In the genomic region with DNA sequence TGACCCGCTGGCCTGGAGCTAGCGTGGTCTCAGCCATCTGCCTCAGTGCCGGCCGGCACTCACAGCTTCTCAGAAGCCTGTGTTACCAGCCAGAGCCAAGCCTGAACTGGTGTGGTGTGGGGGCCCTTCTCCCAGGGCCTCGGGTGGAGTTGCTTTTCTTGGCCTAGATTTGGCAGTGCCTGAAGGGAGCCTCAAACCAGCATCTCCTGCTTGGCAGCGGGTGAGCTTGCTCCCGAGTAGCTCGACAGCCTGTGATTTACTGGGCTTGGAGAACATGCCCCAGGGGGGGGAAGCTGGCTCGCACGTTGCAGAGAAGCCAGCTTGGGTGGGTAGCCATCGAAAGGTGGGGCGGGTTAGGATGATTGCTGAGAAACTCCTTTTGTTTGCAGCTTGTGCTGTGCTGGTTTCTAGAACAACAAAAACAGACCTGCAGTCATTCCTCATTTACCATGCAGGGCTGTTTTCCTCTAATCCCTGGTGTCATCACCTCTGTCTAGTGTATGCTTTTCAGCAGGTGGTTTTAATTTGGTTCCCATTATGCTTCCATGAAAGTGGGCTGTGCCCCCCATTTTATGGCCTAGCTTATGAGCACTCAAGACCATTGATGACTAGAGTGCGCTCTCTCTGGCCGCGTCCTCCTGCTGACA, we compare ENCODE assay signal across 15 cellular contexts. TPM values are rescaled to one million over a fixed set of nuclear protein-coding genes. Genes with fewer than 3 reads are reported as not detected.
DNase-seq lines count a peak whose midpoint lies in the region; ATAC-seq and TF ChIP-seq lines count a peak whose summit lies in the region.
"Had no signal": no experiment of that assay in that cellular context is flagged by ENCODE, and none has a peak within 500 bp of the region (broad histone marks: within the 10 kb centered on the region; RNA-seq: fewer than 3 reads in every experiment).

No MANE protein-coding gene starts in this region.

- H3K4me1 ChIP-seq in muscle layer of colon (ENCODE audit: insufficient read depth, low read length) (peaks cover 26% of the 10 kb centered on the region), vagina (peaks cover 28% of the 10 kb centered on the region), endodermal cell (ENCODE audit: control insufficient read depth, insufficient read depth, low read length) (no peaks in the 10 kb centered on the region)

- H3K4me1 Mint-ChIP-seq in brain (peaks cover 22% of the 10 kb centered on the region), endodermal cell (no peaks in the 10 kb centered on the region)

- DNase-seq in left cardiac atrium (peak; percentile 41), left ventricle myocardium superior (no peak), vagina (ENCODE audit: extremely low spot score in 2 of 2) (no peak), endodermal cell (no peak), RPMI8226 (no peak), NOMO-1 treated with DMSO at 0.1 percent for 48 hours (lab: John Stamatoyannopoulos, UW; ENCODE audit: unreplicated experiment) (no peak)
- DNase-seq: ACHN; activated CD4-positive, alpha-beta T cell treated with anti-CD3 and anti-CD28 coated beads for 48 hours; effector CD8-positive, alpha-beta T cell; NCI-H146; upper lobe of right lung had no signal

- H3K36me3 ChIP-seq in muscle layer of colon (ENCODE audit: insufficient read depth, low read length) (no peaks in the 10 kb centered on the region), vagina (no peaks in the 10 kb centered on the region), endodermal cell (ENCODE audit: control insufficient read depth, insufficient read depth, low read length) (peaks cover 17% of the 10 kb centered on the region)
- H3K36me3 ChIP-seq: upper lobe of right lung had no signal

- no peak for TF ChIP-seq POLR2A in vagina (IDR thresholded peaks at IDR 0.05)

- H3K27ac Mint-ChIP-seq in brain = peak overlapping the region in 4 of 5 experiments; percentile 64 to 94 (median 75)
- no peak overlapping the region for H3K27ac Mint-ChIP-seq in endodermal cell

- TF ChIP-seq CTCF in brain (conservative IDR thresholded peaks at IDR 0.05) = no peak
- TF ChIP-seq CTCF in vagina (IDR thresholded peaks at IDR 0.05) = no peak
- no peak for TF ChIP-seq CTCF in endodermal cell (conservative IDR thresholded peaks at IDR 0.05)

- H3K27me3 ChIP-seq in muscle layer of colon (ENCODE audit: control insufficient read depth in 1 of 2, insufficient read depth in 2 of 2, low read length in 2 of 2) = no peaks in the 10 kb centered on the region
- no peaks in the 10 kb centered on the region for H3K27me3 ChIP-seq in vagina
- no peaks in the 10 kb centered on the region for H3K27me3 ChIP-seq in endodermal cell (ENCODE audit: control insufficient read depth, insufficient read depth, low read length, poor library complexity, severe bottlenecking)
- H3K27me3 ChIP-seq: upper lobe of right lung had no signal

- no peak overlapping the region for H3K9ac ChIP-seq in muscle layer of colon (ENCODE audit: low read length)
- H3K9ac ChIP-seq in endodermal cell (ENCODE audit: extremely low read depth, low read length, poor library complexity, severe bottlenecking) = no peak overlapping the region

- H3K27ac ChIP-seq in muscle layer of colon (ENCODE audit: low read depth, low read length) = peak overlapping the region; percentile 56
- peak overlapping the region; percentile 72 for H3K27ac ChIP-seq in vagina
- no peak overlapping the region for H3K27ac ChIP-seq in endodermal cell (ENCODE audit: low read depth, low read length)
- H3K27ac ChIP-seq: upper lobe of right lung had no signal

- ATAC-seq in left cardiac atrium = no peak
- no peak for ATAC-seq in left ventricle myocardium superior
- ATAC-seq: upper lobe of right lung had no signal

- H3K36me3 Mint-ChIP-seq in brain (peaks cover 32% of the 10 kb centered on the region), endodermal cell (ENCODE audit: low read depth) (peaks cover 41% of the 10 kb centered on the region)

- H3K4me3 Mint-ChIP-seq in brain (no peak overlapping the region), endodermal cell (no peak overlapping the region)

- WGBS in endodermal cell (ENCODE audit: insufficient coverage in 1 of 2, insufficient read length in 1 of 2), 2 experiments = 94 to 97% methylated on average over 9 to 15 of the region's 15 CpGs

- H3K27me3 Mint-ChIP-seq in brain = peaks cover 3% of the 10 kb centered on the region
- H3K27me3 Mint-ChIP-seq in endodermal cell (ENCODE audit: insufficient read depth) = no peaks in the 10 kb centered on the region

- H3K9me3 Mint-ChIP-seq in brain (no peaks in the 10 kb centered on the region), endodermal cell (no peaks in the 10 kb centered on the region)

- H3K4me3 ChIP-seq in muscle layer of colon (ENCODE audit: low read depth in 1 of 2, low read length in 2 of 2) (no peak overlapping the region), vagina (no peak overlapping the region), endodermal cell (ENCODE audit: low read length) (no peak overlapping the region)
- H3K4me3 ChIP-seq: upper lobe of right lung had no signal

- intact Hi-C loops in left cardiac atrium (cut with DNase I) = no loop called here
- intact Hi-C loops in left ventricle myocardium superior (cut with micrococcal nuclease) = no loop called here
- intact Hi-C loops in vagina (cut with DNase I) = no loop called here

- H3K9me3 ChIP-seq in muscle layer of colon (ENCODE audit: low read length) = no peaks in the 10 kb centered on the region
- H3K9me3 ChIP-seq in vagina = no peaks in the 10 kb centered on the region
- no peaks in the 10 kb centered on the region for H3K9me3 ChIP-seq in endodermal cell (ENCODE audit: control insufficient read depth, low read length)
- H3K9me3 ChIP-seq: upper lobe of right lung had no signal

RNA-seq across cellular contexts. Expression of a gene that starts 42.2 kb away (rescaled TPM):
- total RNA-seq in left cardiac atrium (10 to 100 TPM; 37.0 to 59.8 TPM), left ventricle myocardium superior (53.4 TPM), vagina (79.3 TPM), endodermal cell (100 to 1,000 TPM; 107 TPM)
- polyA plus RNA-seq in brain (ENCODE audit: insufficient read depth, low read depth, low replicate concordance) = 96.8 TPM
- polyA plus RNA-seq in endodermal cell (2013, experiment 1 of 2) = 107 TPM
- polyA plus RNA-seq in endodermal cell (2013, experiment 2 of 2) = 106 TPM

RNA-seq across cellular contexts. Expression of a gene that starts 45.7 kb away (rescaled TPM):
- total RNA-seq in left cardiac atrium (not detected), left ventricle myocardium superior (0.15 TPM), vagina (83.0 TPM), endodermal cell (not detected)
- 0.31 TPM for polyA plus RNA-seq in brain (ENCODE audit: insufficient read depth, low read depth, low replicate concordance)
- polyA plus RNA-seq in endodermal cell (2013, experiment 1 of 2) = not detected
- not detected for polyA plus RNA-seq in endodermal cell (2013, experiment 2 of 2)
- total RNA-seq: T-helper 1 cell treated with Interleukin-12 subunit alpha and Interleukin-12 subunit beta and Interleukin-4 antibody, amounts not matched to agents 30 ng/mL and 1 ng/mL, for 36 hours had no signal
- polyA plus RNA-seq: neural cell had no signal

RNA-seq across cellular contexts. Expression of a gene that starts 58.7 kb away (rescaled TPM):
- total RNA-seq in left cardiac atrium (10 to 100 TPM; 49.9 to 62.9 TPM), left ventricle myocardium superior (92.6 TPM), vagina (5.9 TPM), endodermal cell (10 to 100 TPM; 24.7 to 35.6 TPM)
- 99.9 TPM for polyA plus RNA-seq in brain (ENCODE audit: insufficient read depth, low read depth, low replicate concordance)
- 17.1 TPM for polyA plus RNA-seq in endodermal cell (2013, experiment 1 of 2)
- 17.1 TPM for polyA plus RNA-seq in endodermal cell (2013, experiment 2 of 2)

Comparison
In these comparisons a context has a peak if more than half of its experiments do, and no peak if none do; other contexts are left out.
1. RNA of a gene that starts 45.7 kb away (total RNA-seq): 83.0 TPM in vagina (single experiment); 0.15 TPM in left ventricle myocardium superior (single experiment), not detected in left cardiac atrium and not detected in endodermal cell; every median in the first group is over 10 times any median in the second.